In genomic region chr6:47413752-47414516, GRCh38 we compare ENCODE assay signal across 8 cellular contexts.
DNase-seq lines count a peak whose midpoint lies in the region; ATAC-seq, FAIRE-seq and TF ChIP-seq lines count a peak whose summit lies in the region.

No MANE protein-coding gene starts in this region.

- peaks cover 9% of the 10 kb centered on the region for H3K4me1 ChIP-seq in HUES48 (ENCODE audit: control insufficient read depth, insufficient read depth, low read length)

- ATAC-seq in GM21515 (IDR thresholded peaks at IDR 0.05; ENCODE audit: unreplicated experiment): peak; percentile 64

- H3K27ac ChIP-seq in HUES48 (ENCODE audit: low read depth, low read length) (peak overlapping the region; percentile 17), skin epidermis (peak overlapping the region in 13 of 21 experiments; percentile 0 to 82 (median 59))

- H3K9me3 Mint-ChIP-seq in brain: no peaks in the 10 kb centered on the region

- no peaks in the 10 kb centered on the region for H3K27me3 ChIP-seq in HUES48 (ENCODE audit: control insufficient read depth, insufficient read depth, low read length)

- no peaks in the 10 kb centered on the region for H3K36me3 Mint-ChIP-seq in brain

- no peaks in the 10 kb centered on the region for H3K9me3 ChIP-seq in HUES48 (ENCODE audit: control insufficient read depth, insufficient read depth, low read length)

- no peaks in the 10 kb centered on the region for H3K36me3 ChIP-seq in HUES48 (ENCODE audit: control insufficient read depth, insufficient read depth, low read length)

- H3K4me3 ChIP-seq in HUES48 (ENCODE audit: low read depth, low read length): peak overlapping the region; percentile 1; the same call in 1 of the 2 replicates
- peak overlapping the region; percentile 21 to 47 (median 30) for H3K4me3 ChIP-seq in skin epidermis

- peak; percentile 80 to 89 for TF ChIP-seq CTCF in brain (conservative IDR thresholded peaks at IDR 0.05)

- DNase-seq in NCI-H2107 treated with DMSO at 0.1 percent for 48 hours (lab: John Stamatoyannopoulos, UW; ENCODE audit: unreplicated experiment) (peak; percentile 21), NCI-H2107 (lab: John Stamatoyannopoulos, UW) (no peak), RCC 7860 (ENCODE audit: low spot score) (peak; percentile 54), iPS-NIHi11 (ENCODE audit: low spot score) (peak; percentile 63)

- peak overlapping the region in 2 of 5 experiments; percentile 14 to 15 for H3K27ac Mint-ChIP-seq in brain

- H3K27me3 Mint-ChIP-seq in brain: peaks cover 9% of the 10 kb centered on the region

- H3K4me3 Mint-ChIP-seq in brain: peak overlapping the region in 3 of 5 experiments; percentile 4 to 58 (median 55)

- H3K9ac ChIP-seq in HUES48 (ENCODE audit: low read depth, low read length): no peak overlapping the region

- peak; percentile 73 for FAIRE-seq in RCC 7860 (lab: Jason Lieb, UNC)

- H3K4me1 Mint-ChIP-seq in brain: peaks cover 11% of the 10 kb centered on the region
